9 cellular contexts compared by ENCODE assay signal in the genomic region with DNA sequence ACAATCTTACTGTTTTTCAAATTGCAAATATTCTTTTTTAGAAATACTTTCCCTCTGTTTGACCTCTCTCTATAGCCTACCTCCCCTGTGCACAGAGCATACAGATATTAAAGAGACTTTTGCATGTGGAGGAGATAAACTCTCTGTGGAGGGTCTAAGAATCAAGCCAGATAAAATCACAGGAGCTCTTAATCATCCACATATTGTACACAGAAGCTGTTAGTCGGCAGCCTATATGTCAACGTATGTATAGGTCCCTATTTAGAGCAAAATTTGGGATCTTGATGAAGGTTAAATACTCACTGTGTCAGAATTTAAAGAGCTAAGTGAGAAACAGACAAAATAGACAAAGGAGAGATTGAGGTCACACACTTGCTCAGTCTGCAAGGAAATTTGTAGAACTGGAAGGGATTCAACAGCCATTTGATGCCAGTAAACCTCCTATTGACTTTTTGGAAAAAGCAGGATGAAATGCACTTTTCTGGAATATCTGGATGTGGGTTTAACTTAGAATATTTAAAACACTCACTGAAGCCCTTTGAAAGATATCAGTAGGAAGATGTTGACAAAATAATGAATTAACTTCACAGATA. TPM values are rescaled to one million over a fixed set of nuclear protein-coding genes. Genes with fewer than 3 reads are reported as not detected.
A peak's percentile ranks its signal among the peaks of the same experiment; 100 is the strongest.
DNase-seq lines count a peak whose midpoint lies in the region; ATAC-seq and TF ChIP-seq lines count a peak whose summit lies in the region.
"Had no signal": no experiment of that assay in that cellular context is flagged by ENCODE, and none has a peak within 500 bp of the region (broad histone marks: within the 10 kb centered on the region; RNA-seq: fewer than 3 reads in every experiment).

No MANE protein-coding gene starts in this region.

- intact Hi-C loops in A673 (cut with micrococcal nuclease; ENCODE audit: unreplicated experiment), result loop anchor here (5.0 kb wide), 1 partner anchor 108 kb away; no protein-coding TSS in a partner anchor

- peak overlapping the region; percentile 98 for H3K27ac ChIP-seq in A673 (ENCODE audit: low read depth, low read length, poor library complexity, severe bottlenecking)

- POLR2A ChIA-PET in A673 (lab: Charles Lee; ENCODE audit: low non-redundant PET), result no interaction called here

- peaks cover 30% of the 10 kb centered on the region for H3K4me1 ChIP-seq in A673 (ENCODE audit: insufficient read depth, low read length, poor library complexity, severe bottlenecking)

- TF ChIP-seq CTCF in A673 (conservative IDR thresholded peaks at IDR 0.05; ENCODE audit: low read depth, low read length) (no peak), cardiac fibroblast (IDR thresholded peaks at IDR 0.05; ENCODE audit: low read depth, low read length) (no peak)

- CTCF ChIA-PET in A673 (lab: Charles Lee), result no interaction called here

- H3K36me3 Mint-ChIP-seq in IgD-negative memory B cell, result peaks cover 2% of the 10 kb centered on the region

- no peak overlapping the region for H3K4me3 ChIP-seq in A673 (ENCODE audit: low read depth, low read length, poor library complexity, severe bottlenecking)
- no peak overlapping the region for H3K4me3 ChIP-seq in cardiac fibroblast (replicated peaks in 1 of 2; ENCODE audit: low read depth in 2 of 2, low read length in 2 of 2)

- H3K27me3 ChIP-seq in A673 (replicated peaks; ENCODE audit: insufficient read depth, low read depth, low read length, poor library complexity), result no peaks in the 10 kb centered on the region

- H3K9me3 Mint-ChIP-seq in IgD-negative memory B cell, result peaks cover 0 to 2% (median 0%) of the 10 kb centered on the region in 3 donors

- BruUV-seq in A673 (replicated peaks; lab: Mats Ljungman, UMichigan), result no TSS peak

- no peaks in the 10 kb centered on the region for H3K36me3 ChIP-seq in A673 (ENCODE audit: insufficient read depth, low read length, poor library complexity, severe bottlenecking)

- DNase-seq in A673 (ENCODE audit: low spot score), result no peak
- DNase-seq in cardiac fibroblast (ENCODE audit: low read depth in 2 of 2), result peak; percentile 32 to 73
- peak; percentile 35 for DNase-seq in myocyte (ENCODE audit: low read depth)
- no peak for DNase-seq in GM19240 (ENCODE audit: insufficient read length, low spot score)
- no peak for DNase-seq in NCI-H1930 (lab: John Stamatoyannopoulos, UW)
- DNase-seq: NCI-H187 treated with DMSO at 0.1 percent for 48 hours had no signal

- H3K27me3 Mint-ChIP-seq in IgD-negative memory B cell, result no peaks in the 10 kb centered on the region

- peak overlapping the region in 2 of 4 donors; percentile 22 to 37 for H3K4me3 Mint-ChIP-seq in IgD-negative memory B cell

- H3K27ac Mint-ChIP-seq in IgD-negative memory B cell, result peak overlapping the region in 2 of 3 donors; percentile 91 to 95

- no peaks in the 10 kb centered on the region for H3K9me3 ChIP-seq in A673 (ENCODE audit: low read depth, low read length, poor library complexity, severe bottlenecking)

- ATAC-seq in HG02938 (IDR thresholded peaks at IDR 0.05; ENCODE audit: unreplicated experiment), result no peak
- ATAC-seq in activated CD4-positive, CD25-positive, alpha-beta regulatory T cell treated with anti-CD3 and anti-CD28 coated beads, Interleukin-2, amount 50 U/mL, for 24 hours, result no peak

- H3K4me1 Mint-ChIP-seq in IgD-negative memory B cell, result peaks cover 21 to 32% (median 22%) of the 10 kb centered on the region in 3 donors

RNA-seq across cellular contexts. Expression of gene IRF2BP2, which starts 4.1 kb away (rescaled TPM):
- total RNA-seq in A673 (2021), result 39.9 and 43.8 TPM in 2 replicates
- 39.1 TPM for polyA plus RNA-seq in IgD-negative memory B cell
- 60.2 and 63.5 TPM in 2 replicates for total RNA-seq in myocyte
- 76.8 TPM for polyA plus RNA-seq in myocyte (2012)

Comparison
In these comparisons a context has a peak if more than half of its experiments do, and no peak if none do; other contexts are left out.
1. DNase-seq: peak in cardiac fibroblast (2 of 2) and myocyte (single experiment); none in A673 (single experiment), GM19240 (single experiment) and NCI-H1930 (0 of 2).